In genomic region chr22:33076368-33076767, GRCh38 we compare ENCODE assay signal across 22 cellular contexts. TPM values are rescaled to one million over a fixed set of nuclear protein-coding genes. Genes with fewer than 3 reads are reported as not detected.
DNase-seq lines count a peak whose midpoint lies in the region; ATAC-seq and TF ChIP-seq lines count a peak whose summit lies in the region.
"Had no signal": no experiment of that assay in that cellular context is flagged by ENCODE, and none has a peak within 500 bp of the region (broad histone marks: within the 10 kb centered on the region; RNA-seq: fewer than 3 reads in every experiment).

No MANE protein-coding gene starts in this region.

- H3K27ac ChIP-seq in DND-41 (ENCODE audit: low read length) (no peak overlapping the region), mammary epithelial cell (ENCODE audit: insufficient read depth, low read depth, low read length) (no peak overlapping the region)
- H3K27ac ChIP-seq: ascending aorta, colonic mucosa, gastrocnemius medialis, neutrophil, WERI-Rb-1 had no signal

- DNase-seq in DND-41 (peak; percentile 6), NAMALWA (ENCODE audit: low spot score) (peak; percentile 36), mammary epithelial cell (peak; percentile 19), lung microvascular endothelial cell (ENCODE audit: low read depth in 2 of 2) (peak; percentile 9 to 14), GDM1 (lab: John Stamatoyannopoulos, UW) (no peak), NCI-H748 treated with DMSO at 0.1 percent for 48 hours (lab: John Stamatoyannopoulos, UW) (no peak), NCI-H748 (lab: John Stamatoyannopoulos, UW; ENCODE audit: unreplicated experiment) (no peak)
- DNase-seq in activated effector memory CD4-positive, alpha-beta T cell treated with anti-CD3 and anti-CD28 coated beads, Interleukin-2, amount 50 U/mL, for 16 hours = no peak
- DNase-seq: activated CD4-positive, alpha-beta T cell treated with anti-CD3 and anti-CD28 coated beads, Interleukin-2, amount 50 U/mL, for 4 hours; activated naive CD4-positive, alpha-beta T cell treated with Interleukin-2 at 50 U/mL for 16 hours; activated T-cell treated with anti-CD3 and anti-CD28 coated beads for 4 hours; CD4-positive, CD25-positive, alpha-beta regulatory T cell; colonic mucosa; gastrocnemius medialis; NCI-H774; retina; substantia nigra; WERI-Rb-1 had no signal

- dilution Hi-C loops in mammary epithelial cell (cut with HindIII; ENCODE audit: low sequenced_read_pairs) = loop anchor here (5.0 kb wide), 1 partner anchor 34 kb away; no protein-coding TSS in a partner anchor

- ATAC-seq in DND-41 (ENCODE audit: insufficient read depth, low read depth) = no peak
- ATAC-seq: gastrocnemius medialis had no signal

- H3K4me2 ChIP-seq in DND-41 (ENCODE audit: insufficient read depth, low read length) (no peak overlapping the region), mammary epithelial cell (ENCODE audit: insufficient read depth, low read depth, low read length) (no peak overlapping the region)

- no peak overlapping the region for H3K4me3 ChIP-seq in DND-41 (ENCODE audit: low read depth in 1 of 2, low read length in 2 of 2)
- H3K4me3 ChIP-seq in mammary epithelial cell (replicated peaks in 1 of 3; ENCODE audit: insufficient read depth in 1 of 3, low read depth in 2 of 3, low read length in 3 of 3) = no peak overlapping the region
- H3K4me3 ChIP-seq: ascending aorta, colonic mucosa, gastrocnemius medialis had no signal

- intact Hi-C loops in mammary epithelial cell (cut with micrococcal nuclease) = no loop called here

- H3K4me1 ChIP-seq in DND-41 (ENCODE audit: insufficient read depth, low read length) (no peaks in the 10 kb centered on the region), mammary epithelial cell (ENCODE audit: insufficient read depth, low read length) (peaks cover 7% of the 10 kb centered on the region)
- H3K4me1 ChIP-seq: ascending aorta, colonic mucosa, gastrocnemius medialis had no signal

- H2AFZ ChIP-seq in DND-41 (ENCODE audit: low read depth, low read length) (no peak overlapping the region), mammary epithelial cell (ENCODE audit: low read depth, low read length) (no peak overlapping the region)

- H3K79me2 ChIP-seq in DND-41 (ENCODE audit: insufficient read depth, low read length) (no peaks in the 10 kb centered on the region), mammary epithelial cell (ENCODE audit: insufficient read depth, low read length) (no peaks in the 10 kb centered on the region)

- in situ Hi-C loops in mammary epithelial cell (cut with MboI; ENCODE audit: low sequenced_read_pairs in 2 of 2) = no loop called here

- no peak overlapping the region for H3K9ac ChIP-seq in DND-41 (ENCODE audit: low read depth, low read length)
- H3K9ac ChIP-seq in mammary epithelial cell (ENCODE audit: insufficient read depth, low read length) = no peak overlapping the region

- CTCF ChIA-PET in mammary epithelial cell (lab: Charles Lee; ENCODE audit: low non-redundant PET) = no interaction called here

- no TSS peak for BruUV-seq in mammary epithelial cell (replicated peaks; lab: Mats Ljungman, UMichigan)

- 0% methylated on average over 1 of the region's 1 CpG for WGBS in mammary epithelial cell (ENCODE audit: low coverage, missing lambda C conversion rate)

- no peaks in the 10 kb centered on the region for H4K20me1 ChIP-seq in DND-41 (ENCODE audit: insufficient read depth, low read length)
- H4K20me1 ChIP-seq in mammary epithelial cell (ENCODE audit: insufficient read depth, low read length) = no peaks in the 10 kb centered on the region

- H3K27me3 ChIP-seq in DND-41 (ENCODE audit: insufficient read depth, low read length, poor library complexity) = no peaks in the 10 kb centered on the region
- H3K27me3 ChIP-seq in mammary epithelial cell (ENCODE audit: insufficient read depth, low read length) = no peaks in the 10 kb centered on the region
- H3K27me3 ChIP-seq: ascending aorta, colonic mucosa, neutrophil had no signal

- TF ChIP-seq CTCF in DND-41 (IDR thresholded peaks at IDR 0.05; ENCODE audit: borderline replicate concordance, extremely low read depth, low read length, poor library complexity, severe bottlenecking) = no peak
- no peak for TF ChIP-seq CTCF in mammary epithelial cell (conservative IDR thresholded peaks at IDR 0.05 in 1 of 2, IDR thresholded peaks at IDR 0.05 in 1 of 2; ENCODE audit: extremely low read depth in 1 of 2, insufficient read depth in 1 of 2, low read depth in 1 of 2, low read length in 2 of 2)

- H3K36me3 ChIP-seq in DND-41 (ENCODE audit: insufficient read depth, low read length) (no peaks in the 10 kb centered on the region), mammary epithelial cell (ENCODE audit: insufficient read depth, low read length) (no peaks in the 10 kb centered on the region)
- H3K36me3 ChIP-seq: ascending aorta, colonic mucosa, gastrocnemius medialis, neutrophil, WERI-Rb-1 had no signal

- H3K9me3 ChIP-seq in DND-41 (ENCODE audit: insufficient read depth, low read length, severe bottlenecking) (no peaks in the 10 kb centered on the region), mammary epithelial cell (replicated peaks; ENCODE audit: insufficient read depth, low read length) (no peaks in the 10 kb centered on the region)
- H3K9me3 ChIP-seq: ascending aorta, colonic mucosa, gastrocnemius medialis, neutrophil had no signal

RNA-seq across cellular contexts. Expression of gene SYN3, which starts 18.2 kb away (rescaled TPM):
- total RNA-seq in mammary epithelial cell (not detected), lung microvascular endothelial cell (0.22 and 0.40 TPM in 2 replicates)
- not detected for polyA plus RNA-seq in mammary epithelial cell
- not detected for polyA minus RNA-seq in mammary epithelial cell
- total RNA-seq: ascending aorta; CD4-positive, CD25-positive, alpha-beta regulatory T cell; HT1080; mononuclear cell had no signal
- polyA plus RNA-seq: CD4-positive, CD25-positive, alpha-beta regulatory T cell had no signal

Comparison
In these comparisons a context has a peak if more than half of its experiments do, and no peak if none do; other contexts are left out.
1. DNase-seq: peak in DND-41 (single experiment), NAMALWA (single experiment), mammary epithelial cell (single experiment) and lung microvascular endothelial cell (2 of 2); none in GDM1 (single experiment), activated effector memory CD4-positive, alpha-beta T cell treated with anti-CD3 and anti-CD28 coated beads, Interleukin-2, amount 50 U/mL, for 16 hours (single experiment), NCI-H748 treated with DMSO at 0.1 percent for 48 hours (single experiment) and NCI-H748 (single experiment).